23 cellular contexts compared by ENCODE assay signal in the genomic region with DNA sequence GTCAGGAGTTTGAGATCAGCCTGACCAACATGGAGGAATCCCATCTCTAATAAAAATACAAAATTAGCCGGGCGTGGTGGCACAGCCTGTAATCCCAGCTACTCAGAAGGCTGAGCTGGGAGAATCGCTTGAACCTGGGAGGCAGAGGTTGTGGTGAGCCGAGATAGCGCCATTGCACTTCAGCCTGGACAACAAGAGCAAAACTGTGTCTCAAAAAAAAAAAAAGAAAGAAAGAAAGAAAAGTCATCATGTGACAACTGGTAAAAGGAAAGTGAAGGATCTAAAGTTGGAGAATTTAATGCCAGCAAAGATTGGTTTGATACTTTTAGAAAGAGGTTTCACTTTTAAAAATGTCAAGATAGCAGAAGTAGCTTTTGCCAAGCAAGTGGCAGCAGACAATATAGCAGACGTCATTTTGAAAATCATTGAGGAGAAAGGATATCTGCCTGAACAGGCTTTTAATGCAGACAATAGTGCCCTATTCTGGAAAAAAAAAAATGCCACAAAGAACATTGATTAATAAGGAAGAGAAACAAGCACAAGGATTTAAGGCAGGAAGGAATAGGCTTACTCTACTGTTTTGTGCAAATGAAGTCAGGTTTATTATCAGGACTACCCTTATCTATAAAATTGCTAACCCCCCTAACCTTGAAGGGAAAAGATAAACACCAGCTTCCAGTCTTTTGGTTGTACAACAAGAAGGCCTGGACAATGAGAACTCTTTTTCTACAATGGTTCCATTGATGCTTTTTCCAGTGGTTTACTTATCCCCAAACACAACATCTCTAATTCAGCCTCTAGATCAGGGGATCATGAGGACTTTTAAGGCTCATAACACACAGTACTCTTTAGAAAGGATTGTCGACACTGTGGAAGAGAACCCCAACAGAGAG. TPM values are rescaled to one million over a fixed set of nuclear protein-coding genes. Genes with fewer than 3 reads are reported as not detected.
DNase-seq lines count a peak whose midpoint lies in the region; ATAC-seq and TF ChIP-seq lines count a peak whose summit lies in the region.
"Had no signal": no experiment of that assay in that cellular context is flagged by ENCODE, and none has a peak within 500 bp of the region (broad histone marks: within the 10 kb centered on the region; RNA-seq: fewer than 3 reads in every experiment).

No MANE protein-coding gene starts in this region.

- H3K9me3 ChIP-seq in thoracic aorta = no peaks in the 10 kb centered on the region
- H3K9me3 ChIP-seq: BLaER1 treated with 17β-estradiol and CSF1 and Interleukin-3, amounts not matched to agents 10 nM and 100 nM; heart left ventricle; prostate gland; suprapubic skin had no signal

- H3K4me3 Mint-ChIP-seq in activated B cell treated with CpG ODN at 0.5 μM for 24 hours = peak overlapping the region; percentile 54

- no peaks in the 10 kb centered on the region for H3K36me3 Mint-ChIP-seq in activated B cell treated with CpG ODN at 0.5 μM for 24 hours (ENCODE audit: low read depth)
- H3K36me3 Mint-ChIP-seq: naive thymus-derived CD8-positive, alpha-beta T cell had no signal

- ATAC-seq in activated B cell treated with CpG ODN at 0.5 μM for 24 hours (ENCODE audit: low read depth) (no peak), thoracic aorta (ENCODE audit: insufficient number of reproducible peaks, low FRiP score, low read depth) (no peak), HG02840 (IDR thresholded peaks at IDR 0.05; ENCODE audit: low FRiP score, unreplicated experiment) (no peak)
- ATAC-seq: heart left ventricle; naive thymus-derived CD8-positive, alpha-beta T cell; PC-3 had no signal

- H3K4me1 Mint-ChIP-seq in activated B cell treated with CpG ODN at 0.5 μM for 24 hours = peaks cover 61% of the 10 kb centered on the region

- TF ChIP-seq CTCF in activated B cell treated with CpG ODN at 0.5 μM for 24 hours (IDR thresholded peaks at IDR 0.05) (no peak), thoracic aorta (IDR thresholded peaks at IDR 0.05) (no peak), lower leg skin (IDR thresholded peaks at IDR 0.05) (no peak)

- intact Hi-C loops in activated B cell treated with CpG ODN at 0.5 μM for 24 hours (cut with micrococcal nuclease) (no loop called here), lower leg skin (cut with DNase I; ENCODE audit: low total_unique reads) (no loop called here)

- no peak overlapping the region for H3K27ac ChIP-seq in thoracic aorta
- H3K27ac ChIP-seq: BLaER1 treated with 17β-estradiol and CSF1 and Interleukin-3, amounts not matched to agents 10 nM and 100 nM; prostate gland; suprapubic skin had no signal

- no peaks in the 10 kb centered on the region for H3K27me3 ChIP-seq in thoracic aorta (replicated peaks; ENCODE audit: insufficient read depth)
- H3K27me3 ChIP-seq: BLaER1 treated with 17β-estradiol and CSF1 and Interleukin-3, amounts not matched to agents 10 nM and 100 nM; heart left ventricle; suprapubic skin had no signal

- TF ChIP-seq POLR2A in lower leg skin (IDR thresholded peaks at IDR 0.05) = no peak

- CTCF ChIA-PET in activated B cell treated with CpG ODN at 0.5 μM for 24 hours (lab: Charles Lee) = interaction anchor here (0.7 to 1.5 kb wide), 2 partner anchors 10 to 34 kb away, joined by 3 read pairs; no protein-coding TSS in a partner anchor

- H3K4me3 ChIP-seq in thoracic aorta (peak overlapping the region; percentile 40), lower leg skin (ENCODE audit: low read depth, poor library complexity, severe bottlenecking) (no peak overlapping the region)
- H3K4me3 ChIP-seq: BLaER1 treated with 17β-estradiol and CSF1 and Interleukin-3, amounts not matched to agents 10 nM and 100 nM; heart left ventricle; prostate gland; smooth muscle cell; suprapubic skin had no signal

- no peaks in the 10 kb centered on the region for H3K9me3 Mint-ChIP-seq in activated B cell treated with CpG ODN at 0.5 μM for 24 hours
- H3K9me3 Mint-ChIP-seq: naive thymus-derived CD8-positive, alpha-beta T cell had no signal

- no peaks in the 10 kb centered on the region for H3K27me3 Mint-ChIP-seq in activated B cell treated with CpG ODN at 0.5 μM for 24 hours

- H3K27ac Mint-ChIP-seq in activated B cell treated with CpG ODN at 0.5 μM for 24 hours = peak overlapping the region; percentile 64
- H3K27ac Mint-ChIP-seq: naive thymus-derived CD8-positive, alpha-beta T cell had no signal

- peaks cover 0 to 3% of the 10 kb centered on the region in 2 donors for H3K4me1 ChIP-seq in thoracic aorta (ENCODE audit: control insufficient read depth in 1 of 2, low read depth in 2 of 2)
- H3K4me1 ChIP-seq: prostate gland, suprapubic skin had no signal

- DNase-seq in NOMO-1 treated with DMSO at 0.1 percent for 48 hours (lab: John Stamatoyannopoulos, UW; ENCODE audit: unreplicated experiment) (peak; percentile 35), NOMO-1 treated with dmso at 0.1 percent for 144 hours (lab: John Stamatoyannopoulos, UW; ENCODE audit: unreplicated experiment) (no peak), activated B cell treated with CpG ODN at 0.5 μM for 24 hours (no peak), medulla oblongata (ENCODE audit: extremely low spot score) (peak; percentile 83), thoracic aorta (ENCODE audit: low spot score) (no peak), NCI-H2029 (lab: John Stamatoyannopoulos, UW) (no peak), lower leg skin (ENCODE audit: low spot score in 2 of 2) (no peak)
- DNase-seq: 8988T; activated CD4-positive, alpha-beta T cell treated with anti-CD3 and anti-CD28 coated beads for 4 hours; activated effector memory CD4-positive, alpha-beta T cell treated with Interleukin-2 at 50 U/mL for 16 hours; effector CD4-positive, alpha-beta T cell; heart left ventricle; naive thymus-derived CD8-positive, alpha-beta T cell; NCI-H526 treated with DMSO at 0.1 percent for 48 hours; PC-3; stimulated activated CD8-positive, alpha-beta memory T cell treated with anti-CD3 and anti-CD28 coated beads, Interleukin-4, amount 100 ng/mL, for 48 hours; T1000 had no signal

- no peaks in the 10 kb centered on the region for H3K36me3 ChIP-seq in thoracic aorta
- H3K36me3 ChIP-seq: BLaER1 treated with 17β-estradiol and CSF1 and Interleukin-3, amounts not matched to agents 10 nM and 100 nM; heart left ventricle; prostate gland; suprapubic skin had no signal

- 76 to 78% methylated on average over 7 of the region's 7 CpGs for WGBS in lower leg skin, 2 donors

- POLR2A ChIA-PET in activated B cell treated with CpG ODN at 0.5 μM for 24 hours (lab: Charles Lee) = interaction anchor here (4.4 kb wide), 1 partner anchor 11 kb away, joined by 46 read pairs; the partner anchor contains the start of gene PKD2L2

RNA-seq across cellular contexts. Expression of gene PKD2L2, which starts 11.9 kb away (rescaled TPM):
- not detected in 2 replicates for total RNA-seq in activated B cell treated with CpG ODN at 0.5 μM for 24 hours
- not detected for total RNA-seq in thoracic aorta
- not detected for total RNA-seq in lower leg skin
- total RNA-seq: lung microvascular endothelial cell; naive thymus-derived CD8-positive, alpha-beta T cell; PC-3; smooth muscle cell; suprapubic skin had no signal

RNA-seq across cellular contexts. Expression of gene MYOT, which starts 33.5 kb away (rescaled TPM):
- total RNA-seq in activated B cell treated with CpG ODN at 0.5 μM for 24 hours (not detected in 2 replicates), thoracic aorta (10 to 100 TPM; 16.3 to 16.4 TPM), lower leg skin (1 to 10 TPM in 2 of 4 donors, under 1 TPM in 2; 0.08 to 3.2 (median 1.2) TPM)
- total RNA-seq: lung microvascular endothelial cell; naive thymus-derived CD8-positive, alpha-beta T cell; PC-3; smooth muscle cell had no signal

Comparison
In these comparisons a context has a peak if more than half of its experiments do, and no peak if none do; other contexts are left out.
1. DNase-seq: peak in NOMO-1 treated with DMSO at 0.1 percent for 48 hours (single experiment) and medulla oblongata (single experiment); none in NOMO-1 treated with dmso at 0.1 percent for 144 hours (single experiment), activated B cell treated with CpG ODN at 0.5 μM for 24 hours (single experiment), thoracic aorta (single experiment), NCI-H2029 (single experiment) and lower leg skin (0 of 2).
2. RNA of gene MYOT, which starts 33.5 kb away (total RNA-seq): 16.3 to 16.4 TPM in thoracic aorta; 0.08 to 3.2 TPM in lower leg skin and not detected in activated B cell treated with CpG ODN at 0.5 μM for 24 hours; every median in the first group is over 4 times any median in the second.